In genomic region chr11:83151274-83151977, GRCh38 we compare ENCODE assay signal across 19 cellular contexts. TPM values are rescaled to one million over a fixed set of nuclear protein-coding genes. Genes with fewer than 3 reads are reported as not detected.
A peak's percentile ranks its signal among the peaks of the same experiment; 100 is the strongest.
DNase-seq lines count a peak whose midpoint lies in the region; ATAC-seq and TF ChIP-seq lines count a peak whose summit lies in the region.
"Had no signal": no experiment of that assay in that cellular context is flagged by ENCODE, and none has a peak within 500 bp of the region (broad histone marks: within the 10 kb centered on the region; RNA-seq: fewer than 3 reads in every experiment).

No MANE protein-coding gene starts in this region.

- no peaks in the 10 kb centered on the region for H4K20me1 ChIP-seq in DOHH2 (ENCODE audit: control insufficient read depth, insufficient read depth, low read depth, low read length)

- H3K27me3 ChIP-seq in DOHH2 (ENCODE audit: control insufficient read depth, low read length) (no peaks in the 10 kb centered on the region), vagina (no peaks in the 10 kb centered on the region)
- H3K27me3 ChIP-seq: pancreas had no signal

- TF ChIP-seq POLR2A in vagina (IDR thresholded peaks at IDR 0.05) = no peak

- peaks cover 7% of the 10 kb centered on the region; the same call in 1 of the 2 replicates for H3K79me2 ChIP-seq in DOHH2 (ENCODE audit: control insufficient read depth, low read length)

- peaks cover 51% of the 10 kb centered on the region for H3K4me1 ChIP-seq in DOHH2 (ENCODE audit: control insufficient read depth, low read length)
- H3K4me1 ChIP-seq in vagina = no peaks in the 10 kb centered on the region
- H3K4me1 ChIP-seq: pancreas had no signal

- peak overlapping the region; percentile 26; the same call in 1 of the 2 replicates for H3K4me3 ChIP-seq in DOHH2 (ENCODE audit: low read length)
- no peak overlapping the region for H3K4me3 ChIP-seq in vagina
- H3K4me3 ChIP-seq in coronary artery = no peak overlapping the region
- H3K4me3 ChIP-seq: pancreas had no signal

- H3K36me3 ChIP-seq in DOHH2 (ENCODE audit: control insufficient read depth, low read length) = no peaks in the 10 kb centered on the region
- no peaks in the 10 kb centered on the region for H3K36me3 ChIP-seq in vagina
- H3K36me3 ChIP-seq: pancreas had no signal

- peak overlapping the region; percentile 46 for H3K4me2 ChIP-seq in DOHH2 (ENCODE audit: low read length)

- H3K9me3 ChIP-seq in DOHH2 (ENCODE audit: control insufficient read depth, insufficient read depth, low read length) (no peaks in the 10 kb centered on the region), vagina (no peaks in the 10 kb centered on the region)
- H3K9me3 ChIP-seq: pancreas had no signal

- intact Hi-C loops in vagina (cut with DNase I) = no loop called here

- DNase-seq in A172 (ENCODE audit: low spot score) (peak; percentile 57), MV-4-11 (lab: John Stamatoyannopoulos, UW) (peak; percentile 36), epithelial cell of prostate (ENCODE audit: low read depth, low spot score) (no peak), vagina (ENCODE audit: extremely low spot score in 2 of 2) (no peak), cerebellum (ENCODE audit: low spot score) (no peak), coronary artery (ENCODE audit: low spot score) (no peak)
- DNase-seq: activated naive CD4-positive, alpha-beta T cell treated with Interleukin-2 at 50 U/mL for 16 hours; anterior cingulate cortex; cerebellar nuclear complex; effector memory CD8-positive, alpha-beta T cell; GF-D8; IMR-90; naive thymus-derived CD8-positive, alpha-beta T cell; NCI-H1092 treated with DMSO at 0.1 percent for 48 hours; NCI-H774; pancreas; stimulated activated CD4-positive, alpha-beta T cell treated with anti-CD3 and anti-CD28 coated beads, Interleukin-2, amount 100 ng/mL, for 24 hours had no signal

- peaks cover 9% of the 10 kb centered on the region; the same call in 1 of the 2 replicates for H3F3A ChIP-seq in DOHH2 (ENCODE audit: control insufficient read depth, insufficient read depth)

- no peak for ATAC-seq in GM19467 (IDR thresholded peaks at IDR 0.05; ENCODE audit: unreplicated experiment)
- ATAC-seq: effector memory CD8-positive, alpha-beta T cell; naive thymus-derived CD8-positive, alpha-beta T cell; pancreas had no signal

- H3K27ac ChIP-seq in DOHH2 (ENCODE audit: low read depth, low read length) (peak overlapping the region; percentile 16), epithelial cell of prostate (peak overlapping the region; percentile 38), vagina (no peak overlapping the region), coronary artery (no peak overlapping the region)
- H3K27ac ChIP-seq: pancreas had no signal

- TF ChIP-seq CTCF in DOHH2 (IDR thresholded peaks at IDR 0.05; ENCODE audit: low read depth, low read length, poor library complexity, severe bottlenecking) (no peak), vagina (IDR thresholded peaks at IDR 0.05) (no peak), coronary artery (IDR thresholded peaks at IDR 0.05) (no peak)

- no peaks in the 10 kb centered on the region for H3K9me2 ChIP-seq in DOHH2 (replicated peaks; ENCODE audit: control insufficient read depth, low read length)

RNA-seq across cellular contexts. Expression of gene PCF11, which starts 5.5 kb away (rescaled TPM):
- total RNA-seq in A172 (2014; rRNA removed; shearing (Covaris generic)) = 33.3 and 35.3 TPM in 2 replicates
- 102 TPM for total RNA-seq in vagina
- 75.7 TPM for total RNA-seq in cerebellum

RNA-seq across cellular contexts. Expression of gene ANKRD42, which starts 42.1 kb away (rescaled TPM):
- total RNA-seq in A172 (2014; rRNA removed; shearing (Covaris generic)) = 7.0 and 11.1 TPM in 2 replicates
- total RNA-seq in vagina (10.3 TPM), cerebellum (9.3 TPM)

Comparison
In these comparisons a context has a peak if more than half of its experiments do, and no peak if none do; other contexts are left out.
1. DNase-seq: peak in A172 (single experiment) and MV-4-11 (single experiment); none in epithelial cell of prostate (single experiment), vagina (0 of 2), cerebellum (single experiment) and coronary artery (single experiment).
2. H3K27ac ChIP-seq: peak in DOHH2 (single experiment) and epithelial cell of prostate (single experiment); none in vagina (single experiment) and coronary artery (0 of 2).